In genomic region chr17:45123930-45124796, GRCh38 we compare ENCODE assay signal across 9 cellular contexts. TPM values are rescaled to one million over a fixed set of nuclear protein-coding genes. Genes with fewer than 3 reads are reported as not detected.
A peak's percentile ranks its signal among the peaks of the same experiment; 100 is the strongest.
DNase-seq lines count a peak whose midpoint lies in the region; ATAC-seq, FAIRE-seq and TF ChIP-seq lines count a peak whose summit lies in the region.
"Had no signal": no experiment of that assay in that cellular context is flagged by ENCODE, and none has a peak within 500 bp of the region (broad histone marks: within the 10 kb centered on the region; RNA-seq: fewer than 3 reads in every experiment).

No MANE protein-coding gene starts in this region.

- intact Hi-C loops in GM12878 (cut with micrococcal nuclease; ENCODE audit: unreplicated experiment), result no loop called here
- intact Hi-C loops in lower lobe of right lung (cut with DNase I), result no loop called here

- no peak for FAIRE-seq in GM12878 (lab: Jason Lieb, UNC)

- POLR2A ChIA-PET in GM12878 (lab: Charles Lee), result interaction anchor here (0.5 to 1.6 kb wide), 2 partner anchors 11 to 120 kb away, joined by 3 read pairs; partner anchors contain the start of gene ACBD4

- H3K4me1 ChIP-seq in GM12878 (ENCODE audit: control insufficient read depth, insufficient read depth, low read length), result no peaks in the 10 kb centered on the region
- H3K4me1 ChIP-seq in lower lobe of right lung, result peaks cover 51% of the 10 kb centered on the region

- WGBS in GM12878 (ENCODE audit: insufficient coverage, insufficient replicate concordance, low lambda C conversion rate, missing lambda C conversion rate), result 42% methylated on average over 15 of the region's 15 CpGs

- H3K4me3 ChIP-seq in GM12878, result no peak overlapping the region
- no peak overlapping the region for H3K4me3 ChIP-seq in lower lobe of right lung

- H3K27ac ChIP-seq in GM12878 (ENCODE audit: control insufficient read depth, insufficient read depth), result no peak overlapping the region
- H3K27ac ChIP-seq in lower lobe of right lung, result peak overlapping the region; percentile 44
- H3K27ac ChIP-seq: KMS-11 had no signal

- peak; percentile 92 for ATAC-seq in GM12878
- peak; percentile 66 for ATAC-seq in lower lobe of right lung
- ATAC-seq in GM21381 (IDR thresholded peaks at IDR 0.05; ENCODE audit: unreplicated experiment), result no peak
- no peak for ATAC-seq in GM19395 (IDR thresholded peaks at IDR 0.05; ENCODE audit: unreplicated experiment)

- in situ Hi-C loops in GM12878 (cut with MboI), result loop anchor here (10.0 kb wide), 1 partner anchor 349 kb away; no protein-coding TSS in a partner anchor

- no peaks in the 10 kb centered on the region for H3K36me3 ChIP-seq in GM12878 (ENCODE audit: control insufficient read depth in 2 of 2, insufficient read depth in 2 of 2, low read length in 1 of 2)
- H3K36me3 ChIP-seq in lower lobe of right lung, result peaks cover 13% of the 10 kb centered on the region

- no peak overlapping the region for H3K9ac ChIP-seq in GM12878 (ENCODE audit: control insufficient read depth, insufficient read depth, low read length)
- H3K9ac ChIP-seq: KMS-11 had no signal

- H2AFZ ChIP-seq in GM12878 (ENCODE audit: control insufficient read depth, low read depth, low read length), result no peak overlapping the region

- no peaks in the 10 kb centered on the region for H3K79me2 ChIP-seq in GM12878 (ENCODE audit: control insufficient read depth, insufficient read depth, low read length)

- DNase-seq in ELR (ENCODE audit: low read depth) (peak; percentile 95), MV-4-11 (lab: John Stamatoyannopoulos, UW) (peak; percentile 85), GM12878 (ENCODE audit: low read depth, low spot score) (no peak), lower lobe of right lung (no peak), cerebellar nuclear complex (lab: John Stamatoyannopoulos, UW) (no peak), NCI-H345 treated with DMSO at 0.1 percent for 48 hours (lab: John Stamatoyannopoulos, UW; ENCODE audit: unreplicated experiment) (no peak)

- no peaks in the 10 kb centered on the region for H4K20me1 ChIP-seq in GM12878 (ENCODE audit: control insufficient read depth, insufficient read depth)

- H3K9me3 ChIP-seq in GM12878 (replicated peaks; ENCODE audit: control insufficient read depth, insufficient read depth, low read length), result no peaks in the 10 kb centered on the region
- H3K9me3 ChIP-seq in lower lobe of right lung, result no peaks in the 10 kb centered on the region

- no peak for TF ChIP-seq RAD21 in GM12878 (IDR thresholded peaks at IDR 0.05; ENCODE audit: insufficient read depth, low read depth, low read length)

- TF ChIP-seq CTCF in GM12878 (IDR thresholded peaks at IDR 0.05 in 2 of 3, conservative IDR thresholded peaks at IDR 0.05 in 1 of 3; ENCODE audit: control insufficient read depth in 2 of 3, extremely low read depth in 1 of 3, insufficient read depth in 1 of 3, low read depth in 3 of 3, low read length in 3 of 3) (no peak), lower lobe of right lung (IDR thresholded peaks at IDR 0.05) (no peak)

- no peak for TF ChIP-seq EP300 in GM12878 (IDR thresholded peaks at IDR 0.05; ENCODE audit: borderline replicate concordance in 1 of 2, control insufficient read depth in 1 of 2, low read depth in 2 of 2, low read length in 2 of 2)

- H3K4me2 ChIP-seq in GM12878 (ENCODE audit: control insufficient read depth, insufficient read depth), result no peak overlapping the region
- H3K4me2 ChIP-seq: KMS-11 had no signal

- RAD21 ChIA-PET in GM12878 (lab: Charles Lee; ENCODE audit: unreplicated experiment), result no interaction called here

- no peak for TF ChIP-seq POLR2A in GM12878 (IDR thresholded peaks at IDR 0.05; ENCODE audit: low read depth, low read length)

- CTCF ChIA-PET in GM12878 (lab: Yijun Ruan, JAX), result interaction anchor here (3.0 kb wide), 1 partner anchor 11 kb away, joined by 11 read pairs; the partner anchor contains the start of gene ACBD4

- BruUV-seq in GM12878 (replicated peaks; lab: Mats Ljungman, UMichigan), result no TSS peak

- H3K27me3 ChIP-seq in GM12878 (replicated peaks in 1 of 2; ENCODE audit: control insufficient read depth in 2 of 2, insufficient read depth in 2 of 2, low read length in 1 of 2) (no peaks in the 10 kb centered on the region), lower lobe of right lung (ENCODE audit: low read depth) (no peaks in the 10 kb centered on the region)

- SMC1A ChIA-PET in GM12878 (lab: Charles Lee; ENCODE audit: uncharacterized antibody, unreplicated experiment), result interaction anchor here (0.5 kb wide), 1 partner anchor 153 kb away, joined by 3 read pairs; no protein-coding TSS in a partner anchor

RNA-seq across cellular contexts. Expression of gene PLCD3, which starts 8.2 kb away (rescaled TPM):
- 0.12 and 1.5 TPM in 2 replicates for total RNA-seq in GM12878 (2013; cell fraction: nucleolus; rRNA removed)
- 0.45 and 0.76 TPM in 2 replicates for total RNA-seq in GM12878 (2014; rRNA removed)
- total RNA-seq in GM12878 (2014; rRNA removed; fragmentation: Illumina TruSeq; extraction: Trizol), result 0.28 and 0.36 TPM in 2 replicates
- 1.6 and 2.4 TPM in 2 replicates for total RNA-seq in GM12878 (2021)
- polyA plus RNA-seq in GM12878 (2011; ENCODE audit: low read depth), result not detected
- polyA plus RNA-seq in GM12878 (2011; rRNA removed), result 0.52 and 1.2 TPM in 2 replicates
- 0.99 and 1.9 TPM in 2 replicates for polyA plus RNA-seq in GM12878 (2011; cell fraction: cytosol; rRNA removed)
- polyA plus RNA-seq in GM12878 (2011; cell fraction: nucleus; rRNA removed), result 1.6 and 2.0 TPM in 2 replicates
- polyA plus RNA-seq in GM12878 (2012), result 0.41 and 0.88 TPM in 2 replicates
- polyA plus RNA-seq in GM12878 (2014; fragmentation: Illumina TruSeq; extraction: Trizol), result 0.03 and 1.6 TPM in 2 replicates
- polyA plus RNA-seq in GM12878 (2014; fragmentation: Nextera tagmentation; extraction: Ambion mirVana), result under 1 TPM; 0.02 to 0.04 TPM
- polyA plus RNA-seq in GM12878 (2014; rRNA removed), result 1.2 and 1.6 TPM in 2 replicates
- polyA plus RNA-seq in GM12878 (2016; fragmentation: Nextera tagmentation; extraction: Ambion mirVana), result under 1 TPM; 0.13 to 0.43 TPM
- polyA minus RNA-seq in GM12878 (2011; rRNA and poly(A)+ RNA removed), result 1.5 and 4.4 TPM in 2 replicates
- polyA minus RNA-seq in GM12878 (2011; cell fraction: cytosol; rRNA and poly(A)+ RNA removed), result 2.7 and 3.5 TPM in 2 replicates
- polyA minus RNA-seq in GM12878 (2011; cell fraction: nucleus; rRNA and poly(A)+ RNA removed), result 0.60 and 1.1 TPM in 2 replicates
- total RNA-seq in lower lobe of right lung, result 38.3 TPM

RNA-seq across cellular contexts. Expression of gene ACBD4, which starts 11.3 kb away (rescaled TPM):
- 14.7 and 14.8 TPM in 2 replicates for total RNA-seq in GM12878 (2013; cell fraction: nucleolus; rRNA removed)
- total RNA-seq in GM12878 (2014; rRNA removed) (8.1 and 10.2 TPM in 2 replicates), GM12878 (2014; rRNA removed; fragmentation: Illumina TruSeq; extraction: Trizol) (5.4 and 5.7 TPM in 2 replicates), GM12878 (2021) (10.0 and 10.1 TPM in 2 replicates), lower lobe of right lung (16.6 TPM)
- 2.2 TPM for polyA plus RNA-seq in GM12878 (2011; ENCODE audit: low read depth)
- polyA plus RNA-seq in GM12878 (2011; rRNA removed) (4.4 and 6.5 TPM in 2 replicates), GM12878 (2014; fragmentation: Illumina TruSeq; extraction: Trizol) (4.5 and 5.7 TPM in 2 replicates), GM12878 (2014; fragmentation: Nextera tagmentation; extraction: Ambion mirVana) (under 1 TPM; 0.20 to 0.27 TPM), GM12878 (2014; rRNA removed) (13.8 and 17.6 TPM in 2 replicates), GM12878 (2016; fragmentation: Nextera tagmentation; extraction: Ambion mirVana) (1 to 10 TPM; 7.2 to 9.9 TPM)
- 6.3 and 10.3 TPM in 2 replicates for polyA plus RNA-seq in GM12878 (2011; cell fraction: cytosol; rRNA removed)
- polyA plus RNA-seq in GM12878 (2011; cell fraction: nucleus; rRNA removed), result 28.8 and 29.4 TPM in 2 replicates
- polyA plus RNA-seq in GM12878 (2012), result 10.5 and 11.0 TPM in 2 replicates
- 2.6 and 6.4 TPM in 2 replicates for polyA minus RNA-seq in GM12878 (2011; rRNA and poly(A)+ RNA removed)
- polyA minus RNA-seq in GM12878 (2011; cell fraction: cytosol; rRNA and poly(A)+ RNA removed), result 2.5 and 4.0 TPM in 2 replicates
- 11.6 and 15.2 TPM in 2 replicates for polyA minus RNA-seq in GM12878 (2011; cell fraction: nucleus; rRNA and poly(A)+ RNA removed)

RNA-seq across cellular contexts. Expression of gene HEXIM1, which starts 24.1 kb away (rescaled TPM):
- total RNA-seq in GM12878 (2013; cell fraction: nucleolus; rRNA removed), result 5.6 and 6.3 TPM in 2 replicates
- total RNA-seq in GM12878 (2014; rRNA removed), result 12.2 and 13.4 TPM in 2 replicates
- total RNA-seq in GM12878 (2014; rRNA removed; fragmentation: Illumina TruSeq; extraction: Trizol), result 4.4 and 4.7 TPM in 2 replicates
- total RNA-seq in GM12878 (2021), result 23.9 and 24.1 TPM in 2 replicates
- 13.4 TPM for polyA plus RNA-seq in GM12878 (2011; ENCODE audit: low read depth)
- 7.3 and 8.8 TPM in 2 replicates for polyA plus RNA-seq in GM12878 (2011; rRNA removed)
- polyA plus RNA-seq in GM12878 (2011; cell fraction: cytosol; rRNA removed), result 7.9 and 9.4 TPM in 2 replicates
- polyA plus RNA-seq in GM12878 (2011; cell fraction: nucleus; rRNA removed), result 9.7 and 14.2 TPM in 2 replicates
- polyA plus RNA-seq in GM12878 (2012), result 18.6 and 27.4 TPM in 2 replicates
- 9.9 and 16.0 TPM in 2 replicates for polyA plus RNA-seq in GM12878 (2014; fragmentation: Illumina TruSeq; extraction: Trizol)
- polyA plus RNA-seq in GM12878 (2014; fragmentation: Nextera tagmentation; extraction: Ambion mirVana), result 1 to 10 TPM; 1.9 to 2.1 TPM
- 17.2 and 19.4 TPM in 2 replicates for polyA plus RNA-seq in GM12878 (2014; rRNA removed)
- polyA plus RNA-seq in GM12878 (2016; fragmentation: Nextera tagmentation; extraction: Ambion mirVana), result 1 to 10 TPM; 8.3 to 9.3 TPM
- polyA minus RNA-seq in GM12878 (2011; rRNA and poly(A)+ RNA removed), result 2.5 and 4.7 TPM in 2 replicates
- polyA minus RNA-seq in GM12878 (2011; cell fraction: cytosol; rRNA and poly(A)+ RNA removed), result 4.3 and 5.0 TPM in 2 replicates
- polyA minus RNA-seq in GM12878 (2011; cell fraction: nucleus; rRNA and poly(A)+ RNA removed), result 5.4 and 10.4 TPM in 2 replicates
- total RNA-seq in lower lobe of right lung, result 33.9 TPM

RNA-seq across cellular contexts. Expression of gene HEXIM2, which starts 37.5 kb away (rescaled TPM):
- total RNA-seq in GM12878 (2013; cell fraction: nucleolus; rRNA removed), result 3.0 TPM in 2 replicates
- total RNA-seq in GM12878 (2014; rRNA removed) (8.3 and 8.7 TPM in 2 replicates), GM12878 (2014; rRNA removed; fragmentation: Illumina TruSeq; extraction: Trizol) (4.8 and 5.1 TPM in 2 replicates), GM12878 (2021) (7.6 and 9.7 TPM in 2 replicates), lower lobe of right lung (6.4 TPM)
- polyA plus RNA-seq in GM12878 (2011; ENCODE audit: low read depth), result 3.6 TPM
- polyA plus RNA-seq in GM12878 (2011; rRNA removed) (4.3 and 5.8 TPM in 2 replicates), GM12878 (2014; fragmentation: Illumina TruSeq; extraction: Trizol) (0.87 and 4.9 TPM in 2 replicates), GM12878 (2014; fragmentation: Nextera tagmentation; extraction: Ambion mirVana) (under 1 TPM; 0.10 to 0.22 TPM), GM12878 (2014; rRNA removed) (7.1 and 12.5 TPM in 2 replicates), GM12878 (2016; fragmentation: Nextera tagmentation; extraction: Ambion mirVana) (10 to 100 TPM in 1 of 2 experiments, 1 to 10 TPM in 1; 9.7 to 10.3 TPM)
- polyA plus RNA-seq in GM12878 (2011; cell fraction: cytosol; rRNA removed), result 9.7 and 12.0 TPM in 2 replicates
- polyA plus RNA-seq in GM12878 (2011; cell fraction: nucleus; rRNA removed), result 6.9 and 8.7 TPM in 2 replicates
- polyA plus RNA-seq in GM12878 (2012), result 8.8 and 9.2 TPM in 2 replicates
- 4.2 and 9.8 TPM in 2 replicates for polyA minus RNA-seq in GM12878 (2011; rRNA and poly(A)+ RNA removed)
- 3.3 and 3.4 TPM in 2 replicates for polyA minus RNA-seq in GM12878 (2011; cell fraction: cytosol; rRNA and poly(A)+ RNA removed)
- polyA minus RNA-seq in GM12878 (2011; cell fraction: nucleus; rRNA and poly(A)+ RNA removed), result 1.6 and 3.1 TPM in 2 replicates

Comparison
In these comparisons a context has a peak if more than half of its experiments do, and no peak if none do; other contexts are left out.
1. DNase-seq: peak in ELR (single experiment) and MV-4-11 (single experiment); none in GM12878 (single experiment), lower lobe of right lung (single experiment), cerebellar nuclear complex (0 of 2) and NCI-H345 treated with DMSO at 0.1 percent for 48 hours (single experiment).
2. ATAC-seq: peak in GM12878 (single experiment) and lower lobe of right lung (2 of 2); none in GM21381 (single experiment) and GM19395 (single experiment).
3. RNA of gene PLCD3, which starts 8.2 kb away (total RNA-seq): 38.3 TPM in lower lobe of right lung (single experiment); 0.12 to 2.4 TPM in GM12878; every median in the first group is over 10 times any median in the second.